Comparison of ENCODE assay signal across 1 cellular context in the genomic region with DNA sequence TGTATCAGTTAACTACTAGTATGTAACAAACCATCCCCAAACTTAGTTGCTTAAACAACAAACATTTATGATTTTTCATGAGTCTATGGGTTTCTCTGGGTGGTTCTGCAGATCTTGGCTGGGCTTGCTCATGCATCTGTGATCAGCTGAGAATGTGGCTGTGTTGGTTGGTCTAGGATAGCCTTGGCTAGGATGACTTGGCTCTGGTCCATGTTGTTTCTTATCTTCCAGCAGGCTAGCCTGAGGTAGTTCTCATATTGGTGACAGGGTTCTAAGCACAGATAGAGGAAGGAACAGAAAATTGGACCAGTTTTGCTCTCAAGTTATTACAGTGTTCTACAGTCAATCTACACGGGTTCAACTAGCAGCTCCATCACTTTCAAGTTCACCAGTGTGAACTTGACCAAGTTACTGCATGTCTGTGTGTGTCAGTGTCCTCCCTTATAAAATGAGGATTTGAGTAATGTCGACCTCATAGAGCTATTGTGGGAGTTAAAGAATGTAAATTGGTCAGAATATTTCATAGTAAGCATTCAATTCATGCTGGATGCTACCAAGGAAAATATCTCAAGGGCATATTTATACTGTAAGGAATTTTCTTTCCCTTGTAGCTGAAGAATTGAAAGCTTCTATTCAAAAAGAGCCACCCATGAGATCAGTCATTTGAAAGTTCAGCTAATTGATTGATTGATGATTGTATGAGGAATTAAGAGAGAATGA.
A peak's percentile ranks its signal among the peaks of the same experiment; 100 is the strongest.
TF ChIP-seq lines count a peak whose summit lies in the region.

No MANE protein-coding gene starts in this region.

TF ChIP-seq in K562, 482 proteins besides CTCF, POLR2A, EP300 and RAD21 (continued from another document):
- TF ChIP-seq, protein P1, sequence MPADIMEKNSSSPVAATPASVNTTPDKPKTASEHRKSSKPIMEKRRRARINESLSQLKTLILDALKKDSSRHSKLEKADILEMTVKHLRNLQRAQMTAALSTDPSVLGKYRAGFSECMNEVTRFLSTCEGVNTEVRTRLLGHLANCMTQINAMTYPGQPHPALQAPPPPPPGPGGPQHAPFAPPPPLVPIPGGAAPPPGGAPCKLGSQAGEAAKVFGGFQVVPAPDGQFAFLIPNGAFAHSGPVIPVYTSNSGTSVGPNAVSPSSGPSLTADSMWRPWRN (IDR thresholded peaks at IDR 0.05; ENCODE audit: low read depth) = no peak
- TF ChIP-seq SRSF3 (IDR thresholded peaks at IDR 0.05; ENCODE audit: insufficient read depth, low read length) = no peak
- TF ChIP-seq CBX2 (IDR thresholded peaks at IDR 0.05; ENCODE audit: insufficient read depth, low read length, poor library complexity, severe bottlenecking) = no peak
- 0 out of 2 replicates have a peak, but pooled peaks have one; percentile 37 for TF ChIP-seq ZNF592 (IDR thresholded peaks at IDR 0.05)
- no peak for TF ChIP-seq YY1 (IDR thresholded peaks at IDR 0.05; ENCODE audit: borderline replicate concordance in 1 of 3, control insufficient read depth in 1 of 3, extremely low read depth in 1 of 3, insufficient read depth in 3 of 3, insufficient read length in 1 of 3, insufficient replicate concordance in 2 of 3, low read depth in 1 of 3, low read length in 2 of 3)
- TF ChIP-seq, protein P2, sequence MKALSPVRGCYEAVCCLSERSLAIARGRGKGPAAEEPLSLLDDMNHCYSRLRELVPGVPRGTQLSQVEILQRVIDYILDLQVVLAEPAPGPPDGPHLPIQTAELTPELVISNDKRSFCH (CRISPR knock-in tag; IDR thresholded peaks at IDR 0.05) = no peak
- TF ChIP-seq, protein P2 (tag; IDR thresholded peaks at IDR 0.05) = no peak
- TF ChIP-seq RREB1 (CRISPR knock-in tag; IDR thresholded peaks at IDR 0.05) = peak; percentile 78; the same call in 1 of the 2 replicates
- TF ChIP-seq KAT2B (IDR thresholded peaks at IDR 0.05; ENCODE audit: low read depth, low read length) = no peak
- TF ChIP-seq, protein P3, sequence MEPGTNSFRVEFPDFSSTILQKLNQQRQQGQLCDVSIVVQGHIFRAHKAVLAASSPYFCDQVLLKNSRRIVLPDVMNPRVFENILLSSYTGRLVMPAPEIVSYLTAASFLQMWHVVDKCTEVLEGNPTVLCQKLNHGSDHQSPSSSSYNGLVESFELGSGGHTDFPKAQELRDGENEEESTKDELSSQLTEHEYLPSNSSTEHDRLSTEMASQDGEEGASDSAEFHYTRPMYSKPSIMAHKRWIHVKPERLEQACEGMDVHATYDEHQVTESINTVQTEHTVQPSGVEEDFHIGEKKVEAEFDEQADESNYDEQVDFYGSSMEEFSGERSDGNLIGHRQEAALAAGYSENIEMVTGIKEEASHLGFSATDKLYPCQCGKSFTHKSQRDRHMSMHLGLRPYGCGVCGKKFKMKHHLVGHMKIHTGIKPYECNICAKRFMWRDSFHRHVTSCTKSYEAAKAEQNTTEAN (CRISPR knock-in tag; IDR thresholded peaks at IDR 0.05) = no peak
- no peak for TF ChIP-seq ILF3 (IDR thresholded peaks at IDR 0.05; ENCODE audit: borderline replicate concordance)
- no peak for TF ChIP-seq BRF2 (IDR thresholded peaks at IDR 0.05; ENCODE audit: borderline replicate concordance, insufficient read depth, insufficient read length)
- no peak for TF ChIP-seq TBL1XR1 (IDR thresholded peaks at IDR 0.05; ENCODE audit: low read length in 2 of 2)
- no peak for TF ChIP-seq DDX20 (tag; IDR thresholded peaks at IDR 0.05; ENCODE audit: low read depth)
- no peak for TF ChIP-seq FOXJ3 (CRISPR knock-in tag; IDR thresholded peaks at IDR 0.05)
- TF ChIP-seq NBN (IDR thresholded peaks at IDR 0.05; ENCODE audit: low read depth) = no peak
- TF ChIP-seq NCOR1 (IDR thresholded peaks at IDR 0.05) = peak; percentile 28; the same call in 1 of the 2 replicates
- TF ChIP-seq MTA1 (IDR thresholded peaks at IDR 0.05; ENCODE audit: borderline replicate concordance) = no peak
- TF ChIP-seq SREBF2 (CRISPR knock-in tag; IDR thresholded peaks at IDR 0.05) = no peak
- TF ChIP-seq POU5F1 (IDR thresholded peaks at IDR 0.05; ENCODE audit: borderline replicate concordance, low read depth, low read length, partially characterized antibody) = no peak
- TF ChIP-seq, protein P4, sequence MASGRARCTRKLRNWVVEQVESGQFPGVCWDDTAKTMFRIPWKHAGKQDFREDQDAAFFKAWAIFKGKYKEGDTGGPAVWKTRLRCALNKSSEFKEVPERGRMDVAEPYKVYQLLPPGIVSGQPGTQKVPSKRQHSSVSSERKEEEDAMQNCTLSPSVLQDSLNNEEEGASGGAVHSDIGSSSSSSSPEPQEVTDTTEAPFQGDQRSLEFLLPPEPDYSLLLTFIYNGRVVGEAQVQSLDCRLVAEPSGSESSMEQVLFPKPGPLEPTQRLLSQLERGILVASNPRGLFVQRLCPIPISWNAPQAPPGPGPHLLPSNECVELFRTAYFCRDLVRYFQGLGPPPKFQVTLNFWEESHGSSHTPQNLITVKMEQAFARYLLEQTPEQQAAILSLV (tag; IDR thresholded peaks at IDR 0.05) = no peak
- TF ChIP-seq RBM15 (IDR thresholded peaks at IDR 0.05; ENCODE audit: insufficient read depth, low read length) = no peak
- no peak for TF ChIP-seq ZNF384 (IDR thresholded peaks at IDR 0.05; ENCODE audit: low read depth, low read length)
- 0 out of 2 replicates have a peak, but pooled peaks have one; percentile 43 for TF ChIP-seq SMAD3 (CRISPR knock-in tag; conservative IDR thresholded peaks at IDR 0.05)
- TF ChIP-seq, protein P5, sequence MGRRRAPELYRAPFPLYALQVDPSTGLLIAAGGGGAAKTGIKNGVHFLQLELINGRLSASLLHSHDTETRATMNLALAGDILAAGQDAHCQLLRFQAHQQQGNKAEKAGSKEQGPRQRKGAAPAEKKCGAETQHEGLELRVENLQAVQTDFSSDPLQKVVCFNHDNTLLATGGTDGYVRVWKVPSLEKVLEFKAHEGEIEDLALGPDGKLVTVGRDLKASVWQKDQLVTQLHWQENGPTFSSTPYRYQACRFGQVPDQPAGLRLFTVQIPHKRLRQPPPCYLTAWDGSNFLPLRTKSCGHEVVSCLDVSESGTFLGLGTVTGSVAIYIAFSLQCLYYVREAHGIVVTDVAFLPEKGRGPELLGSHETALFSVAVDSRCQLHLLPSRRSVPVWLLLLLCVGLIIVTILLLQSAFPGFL (CRISPR knock-in tag; IDR thresholded peaks at IDR 0.05) = no peak
- no peak for TF ChIP-seq PHB (CRISPR knock-in tag; IDR thresholded peaks at IDR 0.05)
- TF ChIP-seq DEAF1 (CRISPR knock-in tag; IDR thresholded peaks at IDR 0.05) = no peak
- no peak for TF ChIP-seq FUS (optimal IDR thresholded peaks at IDR 0.05; ENCODE audit: low read depth, low read length)
- TF ChIP-seq NFIC (IDR thresholded peaks at IDR 0.05) = peak; percentile 96
- TF ChIP-seq CHCHD3 (CRISPR knock-in tag; IDR thresholded peaks at IDR 0.05) = no peak
